In the genomic region with DNA sequence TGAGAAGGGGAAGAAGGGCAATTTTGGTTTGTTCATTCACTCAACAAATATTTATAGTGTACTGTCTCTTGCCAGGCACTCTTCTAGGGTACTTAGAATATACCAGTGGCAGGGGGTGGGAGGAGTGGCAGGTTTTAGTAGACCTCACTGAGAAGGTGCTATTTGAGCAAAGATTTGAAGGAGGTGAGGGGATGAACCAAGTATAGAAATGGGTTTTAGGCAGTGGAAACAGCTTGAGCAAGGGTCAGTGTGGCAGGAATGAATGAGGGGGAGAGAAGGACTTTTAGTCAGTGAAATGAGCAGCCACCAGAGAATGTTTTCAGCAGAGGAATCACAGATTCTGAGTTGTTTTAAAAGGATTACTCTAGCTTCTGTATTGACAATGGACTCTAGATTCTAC, we compare ENCODE assay signal across 1 cellular context.
TF ChIP-seq lines count a peak whose summit lies in the region.

No MANE protein-coding gene starts in this region.

TF ChIP-seq in GM12878, 131 proteins besides CTCF, POLR2A, EP300 and RAD21:
- no peak for TF ChIP-seq FOS (IDR thresholded peaks at IDR 0.05; ENCODE audit: borderline replicate concordance, extremely low read depth, insufficient read length)
- no peak for TF ChIP-seq YBX1 (IDR thresholded peaks at IDR 0.05)
